Comparison of ENCODE assay signal across 15 cellular contexts in genomic region chr22:20788627-20789344, GRCh38. TPM values are rescaled to one million over a fixed set of nuclear protein-coding genes. Genes with fewer than 3 reads are reported as not detected.
"Had no signal": no experiment of that assay in that cellular context is flagged by ENCODE, and none has a peak within 500 bp of the region (broad histone marks: within the 10 kb centered on the region; RNA-seq: fewer than 3 reads in every experiment).

No MANE protein-coding gene starts in this region.

- H3K4me1 ChIP-seq: sigmoid colon had no signal

- H3K27ac Mint-ChIP-seq: activated B cell treated with CpG ODN at 0.5 μM for 24 hours; natural killer cell; T-helper 1 cell treated with Interleukin-12 subunit alpha and Interleukin-12 subunit beta and Interleukin-4 antibody, amounts not matched to agents 30 μg/mL and 1 μg/mL, for 36 hours had no signal

- H3K9me3 Mint-ChIP-seq: activated B cell treated with CpG ODN at 0.5 μM for 24 hours; activated T-cell treated with anti-CD3 and anti-CD28 coated beads, Interleukin-2, amount 50 U/mL, for 4 hours; natural killer cell; stimulated activated naive B cell treated with anti-CD40 and anti-IgM and Interleukin-4, amounts not matched to agents 10 μg/mL and 1 μg/mL and 100 μg/mL, for 72 hours; T-helper 1 cell treated with Interleukin-12 subunit alpha and Interleukin-12 subunit beta and Interleukin-4 antibody, amounts not matched to agents 30 μg/mL and 1 μg/mL, for 36 hours had no signal

- H3K4me3 ChIP-seq: heart right ventricle, sigmoid colon, upper lobe of left lung had no signal

- H3K36me3 Mint-ChIP-seq: natural killer cell had no signal

- ATAC-seq: activated T-cell treated with anti-CD3 and anti-CD28 coated beads, Interleukin-2, amount 50 U/mL, for 4 hours; heart right ventricle; natural killer cell; SK-N-SH treated with all-trans-retinoic acid at 6 μM for 48 hours had no signal

- H3K4me3 Mint-ChIP-seq: activated B cell treated with CpG ODN at 0.5 μM for 24 hours; activated T-cell treated with anti-CD3 and anti-CD28 coated beads, Interleukin-2, amount 50 U/mL, for 4 hours; natural killer cell; stimulated activated naive B cell treated with anti-CD40 and anti-IgM and Interleukin-4, amounts not matched to agents 10 μg/mL and 1 μg/mL and 100 μg/mL, for 72 hours; T-helper 1 cell treated with Interleukin-12 subunit alpha and Interleukin-12 subunit beta and Interleukin-4 antibody, amounts not matched to agents 30 μg/mL and 1 μg/mL, for 36 hours had no signal

- DNase-seq: activated B cell treated with CpG ODN at 0.5 μM for 24 hours; activated CD4-positive, alpha-beta T cell treated with anti-CD3 and anti-CD28 coated beads, Interleukin-2, amount 50 U/mL, for 1 hour; activated T-cell treated with anti-CD3 and anti-CD28 coated beads, Interleukin-2, amount 50 U/mL, for 4 hours; brain microvascular endothelial cell; foreskin melanocyte; heart right ventricle; mammary epithelial cell; natural killer cell; sigmoid colon; stimulated activated CD4-positive, alpha-beta T cell treated with anti-CD3 and anti-CD28 coated beads, Interleukin-2, amount 100 ng/mL, for 24 hours; stimulated activated naive B cell treated with anti-CD40 and anti-IgM and Interleukin-4, amounts not matched to agents 10 μg/mL and 1 μg/mL and 100 μg/mL, for 72 hours; upper lobe of left lung had no signal

- H3K9me3 ChIP-seq: heart right ventricle, sigmoid colon, upper lobe of left lung had no signal

- H3K27me3 Mint-ChIP-seq: activated B cell treated with CpG ODN at 0.5 μM for 24 hours; stimulated activated naive B cell treated with anti-CD40 and anti-IgM and Interleukin-4, amounts not matched to agents 10 μg/mL and 1 μg/mL and 100 μg/mL, for 72 hours had no signal

- H3K27ac ChIP-seq: brain microvascular endothelial cell, heart right ventricle, sigmoid colon, upper lobe of left lung had no signal

- H3K27me3 ChIP-seq: brain microvascular endothelial cell, heart right ventricle, sigmoid colon, upper lobe of left lung had no signal

RNA-seq across cellular contexts. Expression of gene SERPIND1, which starts 14.9 kb away (rescaled TPM):
- total RNA-seq: activated B cell treated with CpG ODN at 0.5 μM for 24 hours, chondrocyte, mammary epithelial cell, sigmoid colon had no signal
- polyA plus RNA-seq: mammary epithelial cell had no signal
